Comparison of ENCODE assay signal across 8 cellular contexts in genomic region chr5:157603333-157604190, GRCh38. TPM values are rescaled to one million over a fixed set of nuclear protein-coding genes. Genes with fewer than 3 reads are reported as not detected.
DNase-seq lines count a peak whose midpoint lies in the region; ATAC-seq and TF ChIP-seq lines count a peak whose summit lies in the region.

No MANE protein-coding gene starts in this region.

- no peak overlapping the region for H3K4me3 ChIP-seq in breast epithelium

- H3K27ac ChIP-seq in breast epithelium: no peak overlapping the region

- ATAC-seq in natural killer cell (peak in 2 of 3 donors; percentile 24 to 55), HG03571 (IDR thresholded peaks at IDR 0.05; ENCODE audit: unreplicated experiment) (no peak)

- no peak for TF ChIP-seq POLR2A in breast epithelium (IDR thresholded peaks at IDR 0.05)

- H3K9me3 ChIP-seq in breast epithelium: no peaks in the 10 kb centered on the region

- H3K4me3 Mint-ChIP-seq in MCF 10A (ENCODE audit: unreplicated experiment) (no peak overlapping the region), natural killer cell (peak overlapping the region; percentile 40)
- peak overlapping the region; percentile 3 for H3K4me3 Mint-ChIP-seq in activated naive CD4-positive, alpha-beta T cell treated with anti-CD3 and anti-CD28 coated beads, Interleukin-2, amount 10 ng/mL, durations not matched to agents 7 days and 5 days

- peaks cover 6% of the 10 kb centered on the region for H3K36me3 Mint-ChIP-seq in MCF 10A (ENCODE audit: insufficient read depth, unreplicated experiment)
- peaks cover 9% of the 10 kb centered on the region for H3K36me3 Mint-ChIP-seq in activated naive CD4-positive, alpha-beta T cell treated with anti-CD3 and anti-CD28 coated beads, Interleukin-2, amount 10 ng/mL, durations not matched to agents 7 days and 5 days
- no peaks in the 10 kb centered on the region for H3K36me3 Mint-ChIP-seq in natural killer cell

- POLR2A ChIA-PET in MCF 10A (lab: Yijun Ruan, JAX): no interaction called here

- CTCF ChIA-PET in MCF 10A (lab: Yijun Ruan, JAX): interaction anchor here (0.6 to 0.7 kb wide), 4 partner anchors 26 to 128 kb away, joined by 3 to 4 read pairs (median 4); no protein-coding TSS in a partner anchor
- CTCF ChIA-PET in activated naive CD4-positive, alpha-beta T cell treated with anti-CD3 and anti-CD28 coated beads, Interleukin-2, amount 10 ng/mL, durations not matched to agents 7 days and 5 days (lab: Charles Lee): no interaction called here

- no peaks in the 10 kb centered on the region for H3K27me3 ChIP-seq in breast epithelium

- peaks cover 35% of the 10 kb centered on the region for H3K4me1 Mint-ChIP-seq in MCF 10A (ENCODE audit: insufficient read depth, unreplicated experiment)
- H3K4me1 Mint-ChIP-seq in activated naive CD4-positive, alpha-beta T cell treated with anti-CD3 and anti-CD28 coated beads, Interleukin-2, amount 10 ng/mL, durations not matched to agents 7 days and 5 days: peaks cover 92% of the 10 kb centered on the region
- peaks cover 35 to 37% of the 10 kb centered on the region in 2 donors for H3K4me1 Mint-ChIP-seq in natural killer cell

- H3K27me3 Mint-ChIP-seq in MCF 10A (ENCODE audit: insufficient read depth, unreplicated experiment) (no peaks in the 10 kb centered on the region), natural killer cell (ENCODE audit: low read depth in 2 of 2) (no peaks in the 10 kb centered on the region)
- no peaks in the 10 kb centered on the region for H3K27me3 Mint-ChIP-seq in activated naive CD4-positive, alpha-beta T cell treated with anti-CD3 and anti-CD28 coated beads, Interleukin-2, amount 10 ng/mL, durations not matched to agents 7 days and 5 days

- no peaks in the 10 kb centered on the region for H3K36me3 ChIP-seq in breast epithelium

- no peaks in the 10 kb centered on the region for H3K4me1 ChIP-seq in breast epithelium

- intact Hi-C loops in MCF 10A (cut with micrococcal nuclease) (no loop called here), breast epithelium (cut with DNase I; ENCODE audit: low total_unique reads) (no loop called here), natural killer cell (cut with micrococcal nuclease) (no loop called here)

- no TSS peak for BruUV-seq in MCF 10A (replicated peaks; lab: Mats Ljungman, UMichigan)

- H3K27ac Mint-ChIP-seq in MCF 10A (ENCODE audit: low read depth, unreplicated experiment) (peak overlapping the region; percentile 61), natural killer cell (peak overlapping the region; percentile 51 to 56)
- peak overlapping the region; percentile 81 for H3K27ac Mint-ChIP-seq in activated naive CD4-positive, alpha-beta T cell treated with anti-CD3 and anti-CD28 coated beads, Interleukin-2, amount 10 ng/mL, durations not matched to agents 7 days and 5 days

- H3K9me3 Mint-ChIP-seq in MCF 10A (ENCODE audit: unreplicated experiment): no peaks in the 10 kb centered on the region
- peaks cover 2% of the 10 kb centered on the region for H3K9me3 Mint-ChIP-seq in activated naive CD4-positive, alpha-beta T cell treated with anti-CD3 and anti-CD28 coated beads, Interleukin-2, amount 10 ng/mL, durations not matched to agents 7 days and 5 days
- no peaks in the 10 kb centered on the region for H3K9me3 Mint-ChIP-seq in natural killer cell

- DNase-seq in MCF 10A (ENCODE audit: unreplicated experiment): peak; percentile 93
- DNase-seq in breast epithelium (ENCODE audit: low spot score in 2 of 2): no peak
- peak; percentile 64 for DNase-seq in SIG-M5 (lab: John Stamatoyannopoulos, UW)
- peak; percentile 80 for DNase-seq in activated naive CD4-positive, alpha-beta T cell treated with anti-CD3 and anti-CD28 coated beads, Interleukin-2, amount 10 ng/mL, durations not matched to agents 7 days and 5 days
- no peak for DNase-seq in natural killer cell
- DNase-seq in DMS153 (lab: John Stamatoyannopoulos, UW): no peak
- no peak for DNase-seq in nucleus accumbens (lab: John Stamatoyannopoulos, UW)

- TF ChIP-seq CTCF in MCF 10A (IDR thresholded peaks at IDR 0.05; ENCODE audit: unreplicated experiment): no peak
- TF ChIP-seq CTCF in breast epithelium (IDR thresholded peaks at IDR 0.05): no peak
- TF ChIP-seq CTCF in natural killer cell (IDR thresholded peaks at IDR 0.05): no peak

RNA-seq across cellular contexts. Expression of gene ADAM19, which starts 28.0 kb away (rescaled TPM):
- total RNA-seq in MCF 10A (2022) (0.47 and 0.96 TPM in 2 replicates), breast epithelium (1 to 10 TPM; 1.9 to 3.6 (median 3.5) TPM), natural killer cell (10 to 100 TPM in 1 of 3 donors, 1 to 10 TPM in 2; 1.2 to 28.0 (median 4.7) TPM)

RNA-seq across cellular contexts. Expression of gene SOX30, which starts 48.7 kb away (rescaled TPM):
- total RNA-seq in MCF 10A (2022): 0.15 TPM in 1 of 2 replicates, not detected in the other
- total RNA-seq in breast epithelium: under 1 TPM in 1 of 3 donors, not detected in 2; 0.16 TPM
- total RNA-seq in natural killer cell: under 1 TPM in 1 of 3 donors, not detected in 2; 0.09 TPM

Comparison
In these comparisons a context has a peak if more than half of its experiments do, and no peak if none do; other contexts are left out.
1. DNase-seq: peak in MCF 10A (single experiment), SIG-M5 (single experiment) and activated naive CD4-positive, alpha-beta T cell treated with anti-CD3 and anti-CD28 coated beads, Interleukin-2, amount 10 ng/mL, durations not matched to agents 7 days and 5 days (single experiment); none in breast epithelium (0 of 2), natural killer cell (single experiment), DMS153 (single experiment) and nucleus accumbens (0 of 56).
2. Peak in every context shown above with its lines, with median percentiles within 50 percentile points of each other: H3K27ac Mint-ChIP-seq.